1 cellular context compared by ENCODE assay signal in genomic region chr2:94986392-94986963, GRCh38.
TF ChIP-seq lines count a peak whose summit lies in the region.

No MANE protein-coding gene starts in this region.

TF ChIP-seq in WTC11, 78 proteins besides CTCF, POLR2A, EP300 and RAD21 (continued from another document):
- TF ChIP-seq, protein P1, sequence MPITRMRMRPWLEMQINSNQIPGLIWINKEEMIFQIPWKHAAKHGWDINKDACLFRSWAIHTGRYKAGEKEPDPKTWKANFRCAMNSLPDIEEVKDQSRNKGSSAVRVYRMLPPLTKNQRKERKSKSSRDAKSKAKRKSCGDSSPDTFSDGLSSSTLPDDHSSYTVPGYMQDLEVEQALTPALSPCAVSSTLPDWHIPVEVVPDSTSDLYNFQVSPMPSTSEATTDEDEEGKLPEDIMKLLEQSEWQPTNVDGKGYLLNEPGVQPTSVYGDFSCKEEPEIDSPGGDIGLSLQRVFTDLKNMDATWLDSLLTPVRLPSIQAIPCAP (CRISPR knock-in tag; IDR thresholded peaks at IDR 0.05), result no peak
- TF ChIP-seq JUN (CRISPR knock-in tag; IDR thresholded peaks at IDR 0.05) (no peak), ZNF281 (CRISPR knock-in tag; IDR thresholded peaks at IDR 0.05) (no peak), ZNF416 (CRISPR knock-in tag; IDR thresholded peaks at IDR 0.05) (no peak), ZNF121 (CRISPR knock-in tag; IDR thresholded peaks at IDR 0.05) (no peak), ZNF396 (CRISPR knock-in tag; IDR thresholded peaks at IDR 0.05; ENCODE audit: borderline replicate concordance) (no peak)
TF ChIP-seq in WTC11: peak in this region for 0.
